In genomic region chr11:46235777-46236688, GRCh38 we compare ENCODE assay signal across 1 cellular context.
TF ChIP-seq lines count a peak whose summit lies in the region.

No MANE protein-coding gene starts in this region.

TF ChIP-seq in K562, 482 proteins besides CTCF, POLR2A, EP300 and RAD21 (continued from another document):
- TF ChIP-seq, protein P1, sequence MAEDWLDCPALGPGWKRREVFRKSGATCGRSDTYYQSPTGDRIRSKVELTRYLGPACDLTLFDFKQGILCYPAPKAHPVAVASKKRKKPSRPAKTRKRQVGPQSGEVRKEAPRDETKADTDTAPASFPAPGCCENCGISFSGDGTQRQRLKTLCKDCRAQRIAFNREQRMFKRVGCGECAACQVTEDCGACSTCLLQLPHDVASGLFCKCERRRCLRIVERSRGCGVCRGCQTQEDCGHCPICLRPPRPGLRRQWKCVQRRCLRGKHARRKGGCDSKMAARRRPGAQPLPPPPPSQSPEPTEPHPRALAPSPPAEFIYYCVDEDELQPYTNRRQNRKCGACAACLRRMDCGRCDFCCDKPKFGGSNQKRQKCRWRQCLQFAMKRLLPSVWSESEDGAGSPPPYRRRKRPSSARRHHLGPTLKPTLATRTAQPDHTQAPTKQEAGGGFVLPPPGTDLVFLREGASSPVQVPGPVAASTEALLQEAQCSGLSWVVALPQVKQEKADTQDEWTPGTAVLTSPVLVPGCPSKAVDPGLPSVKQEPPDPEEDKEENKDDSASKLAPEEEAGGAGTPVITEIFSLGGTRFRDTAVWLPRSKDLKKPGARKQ (CRISPR knock-in tag; IDR thresholded peaks at IDR 0.05), result no peak
- no peak for TF ChIP-seq U2AF2 (optimal IDR thresholded peaks at IDR 0.05; ENCODE audit: low read depth, low read length)
- peak; percentile 81 for TF ChIP-seq RBM25 (IDR thresholded peaks at IDR 0.05; ENCODE audit: low read depth, low read length, severe bottlenecking)
- peak; percentile 62 for TF ChIP-seq PRDM10 (IDR thresholded peaks at IDR 0.05; ENCODE audit: partially characterized antibody)
- TF ChIP-seq ZNF384 (IDR thresholded peaks at IDR 0.05; ENCODE audit: low read depth, low read length), result 0 out of 2 replicates have a peak, but pooled peaks have one; percentile 23
- TF ChIP-seq RUNX1 (IDR thresholded peaks at IDR 0.05; ENCODE audit: low read depth), result no peak
